In the genomic region with DNA sequence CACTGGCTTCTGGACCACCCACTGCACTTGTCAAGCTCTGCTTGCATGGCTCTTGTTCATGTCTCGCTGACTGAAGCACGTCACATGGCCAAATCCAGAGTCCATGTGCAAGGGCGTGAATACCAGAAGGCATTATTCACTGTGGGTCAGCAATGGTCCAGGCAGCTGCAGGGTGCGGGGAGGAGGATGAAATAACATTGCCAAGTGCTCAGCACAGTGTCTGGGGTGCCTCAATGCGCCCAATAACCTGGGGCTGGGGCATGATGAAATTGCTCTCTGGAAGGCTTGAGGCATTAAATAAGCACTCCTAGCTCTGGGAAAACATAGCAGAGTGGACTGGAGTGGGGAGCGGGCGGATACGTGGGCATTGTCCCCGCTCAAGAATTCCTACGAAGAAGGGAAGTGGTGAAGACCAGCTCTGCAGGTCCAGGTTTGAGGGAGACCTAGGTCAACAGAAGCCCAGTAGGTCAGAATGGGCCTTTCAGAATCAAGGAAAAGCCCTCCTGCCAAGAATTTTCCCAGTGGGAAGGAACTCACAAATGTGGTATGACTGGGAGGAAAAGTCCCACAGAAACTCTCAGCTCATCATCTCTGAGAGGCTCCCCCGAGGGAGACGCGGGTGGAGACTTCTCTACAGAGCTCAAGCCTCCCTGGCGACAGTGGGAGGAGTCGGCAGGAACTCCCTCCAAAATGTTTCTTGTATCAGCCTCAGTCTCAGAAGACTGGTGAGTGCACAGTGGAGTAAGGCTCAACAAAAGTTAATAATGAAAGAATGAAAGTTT, we compare ENCODE assay signal across 13 cellular contexts. TPM values are rescaled to one million over a fixed set of nuclear protein-coding genes. Genes with fewer than 3 reads are reported as not detected.
DNase-seq lines count a peak whose midpoint lies in the region; ATAC-seq and TF ChIP-seq lines count a peak whose summit lies in the region.
"Had no signal": no experiment of that assay in that cellular context is flagged by ENCODE, and none has a peak within 500 bp of the region (broad histone marks: within the 10 kb centered on the region; RNA-seq: fewer than 3 reads in every experiment).

No MANE protein-coding gene starts in this region.

- peaks cover 0 to 48% (median 15%) of the 10 kb centered on the region in 4 donors for H3K4me1 ChIP-seq in tibial nerve

- H3K36me3 Mint-ChIP-seq in neural crest cell (ENCODE audit: low read depth), result no peaks in the 10 kb centered on the region
- H3K36me3 Mint-ChIP-seq in T-helper 2 cell treated with Interferon-gamma antibody and Interleukin-4, amounts not matched to agents 5 μg/mL and 100 μg/mL, for 36 hours (ENCODE audit: low read depth), result no peaks in the 10 kb centered on the region
- H3K36me3 Mint-ChIP-seq: activated naive CD8-positive, alpha-beta T cell treated with anti-CD3 and anti-CD28 coated beads for 36 hours had no signal

- H3K27me3 Mint-ChIP-seq in neural crest cell (ENCODE audit: low read depth), result no peaks in the 10 kb centered on the region
- H3K27me3 Mint-ChIP-seq in T-helper 2 cell treated with Interferon-gamma antibody and Interleukin-4, amounts not matched to agents 5 μg/mL and 100 μg/mL, for 36 hours (ENCODE audit: low read depth), result peaks cover 7% of the 10 kb centered on the region

- H3K27ac ChIP-seq in tibial nerve, result peak overlapping the region in 3 of 4 donors; percentile 43 to 82 (median 79)

- TF ChIP-seq CTCF in fibroblast of the aortic adventitia (IDR thresholded peaks at IDR 0.05; ENCODE audit: insufficient read depth, low read length), result no peak
- no peak for TF ChIP-seq CTCF in neural crest cell (conservative IDR thresholded peaks at IDR 0.05)
- no peak for TF ChIP-seq CTCF in tibial nerve (IDR thresholded peaks at IDR 0.05)

- 49 to 50% methylated on average over 15 of the region's 15 CpGs for WGBS in tibial nerve, 2 donors

- no peak overlapping the region for H3K4me3 Mint-ChIP-seq in neural crest cell
- H3K4me3 Mint-ChIP-seq in T-helper 2 cell treated with Interferon-gamma antibody and Interleukin-4, amounts not matched to agents 5 μg/mL and 100 μg/mL, for 36 hours, result no peak overlapping the region
- H3K4me3 Mint-ChIP-seq: activated CD8-positive, alpha-beta T cell treated with anti-CD3 and anti-CD28 coated beads, Interleukin-2, amount 10 ng/mL, durations not matched to agents 7 days and 5 days; activated naive CD8-positive, alpha-beta T cell treated with anti-CD3 and anti-CD28 coated beads for 36 hours had no signal

- peak in 1 of 2 donors; percentile 45 for TF ChIP-seq EP300 in tibial nerve (IDR thresholded peaks at IDR 0.05)

- H3K27ac Mint-ChIP-seq in neural crest cell (ENCODE audit: unreplicated experiment), result peak overlapping the region; percentile 77
- H3K27ac Mint-ChIP-seq in T-helper 2 cell treated with Interferon-gamma antibody and Interleukin-4, amounts not matched to agents 5 μg/mL and 100 μg/mL, for 36 hours, result no peak overlapping the region
- H3K27ac Mint-ChIP-seq: activated CD8-positive, alpha-beta T cell treated with anti-CD3 and anti-CD28 coated beads, Interleukin-2, amount 10 ng/mL, durations not matched to agents 7 days and 5 days; activated naive CD8-positive, alpha-beta T cell treated with anti-CD3 and anti-CD28 coated beads for 36 hours had no signal

- H3K27me3 ChIP-seq in tibial nerve, result no peaks in the 10 kb centered on the region

- H3K9me3 Mint-ChIP-seq in neural crest cell, result no peaks in the 10 kb centered on the region
- H3K9me3 Mint-ChIP-seq in T-helper 2 cell treated with Interferon-gamma antibody and Interleukin-4, amounts not matched to agents 5 μg/mL and 100 μg/mL, for 36 hours, result no peaks in the 10 kb centered on the region
- H3K9me3 Mint-ChIP-seq: activated naive CD8-positive, alpha-beta T cell treated with anti-CD3 and anti-CD28 coated beads for 36 hours had no signal

- H3K9me3 ChIP-seq in tibial nerve, result no peaks in the 10 kb centered on the region

- H3K4me1 Mint-ChIP-seq in neural crest cell, result peaks cover 61% of the 10 kb centered on the region
- no peaks in the 10 kb centered on the region for H3K4me1 Mint-ChIP-seq in T-helper 2 cell treated with Interferon-gamma antibody and Interleukin-4, amounts not matched to agents 5 μg/mL and 100 μg/mL, for 36 hours (ENCODE audit: low read depth)
- H3K4me1 Mint-ChIP-seq: activated naive CD8-positive, alpha-beta T cell treated with anti-CD3 and anti-CD28 coated beads for 36 hours had no signal

- ATAC-seq in GM21447 (IDR thresholded peaks at IDR 0.05; ENCODE audit: unreplicated experiment), result no peak
- ATAC-seq: activated CD8-positive, alpha-beta T cell treated with anti-CD3 and anti-CD28 coated beads, Interleukin-2, amount 10 ng/mL, durations not matched to agents 7 days and 5 days had no signal

- peak; percentile 81 for DNase-seq in amniotic epithelial cell (ENCODE audit: low read depth)
- DNase-seq in fibroblast of the aortic adventitia (ENCODE audit: low read depth), result peak; percentile 80
- DNase-seq in neural crest cell (ENCODE audit: low read depth, low spot score), result no peak
- no peak for DNase-seq in tibial nerve (ENCODE audit: low spot score in 2 of 2)
- DNase-seq in HuH-7.5 (ENCODE audit: low spot score), result no peak
- DNase-seq in T-helper 2 cell, result no peak
- DNase-seq in T-helper 2 cell treated with Interferon-gamma antibody and Interleukin-4, amounts not matched to agents 5 μg/mL and 100 μg/mL, for 36 hours (ENCODE audit: low spot score), result no peak
- DNase-seq: activated CD8-positive, alpha-beta T cell treated with anti-CD3 and anti-CD28 coated beads, Interleukin-2, amount 10 ng/mL, durations not matched to agents 7 days and 5 days; activated naive CD8-positive, alpha-beta T cell treated with anti-CD3 and anti-CD28 coated beads for 36 hours; stimulated activated CD4-positive, alpha-beta T cell treated with anti-CD3 and anti-CD28 coated beads, Interleukin-4, amount 100 ng/mL, for 4 hours had no signal

- H3K36me3 ChIP-seq in tibial nerve, result no peaks in the 10 kb centered on the region

- H3K4me3 ChIP-seq in fibroblast of the aortic adventitia (ENCODE audit: low read depth, low read length), result no peak overlapping the region
- H3K4me3 ChIP-seq in tibial nerve, result no peak overlapping the region

- no peak for TF ChIP-seq POLR2A in tibial nerve (IDR thresholded peaks at IDR 0.05)

RNA-seq across cellular contexts. Expression of a gene that starts 15.3 kb away (rescaled TPM):
- not detected in 2 replicates for total RNA-seq in fibroblast of the aortic adventitia (ENCODE audit: low replicate concordance)
- total RNA-seq in neural crest cell, result not detected in 2 replicates
- total RNA-seq in tibial nerve, result under 1 TPM in 1 of 4 donors, not detected in 3; 0.78 TPM
- total RNA-seq: activated CD8-positive, alpha-beta T cell treated with anti-CD3 and anti-CD28 coated beads, Interleukin-2, amount 10 ng/mL, durations not matched to agents 7 days and 5 days; activated naive CD8-positive, alpha-beta T cell treated with anti-CD3 and anti-CD28 coated beads for 36 hours; Daoy; NCI-H460 had no signal

RNA-seq across cellular contexts. Expression of a gene that starts 33.6 kb away (rescaled TPM):
- 10.8 and 39.4 TPM in 2 replicates for total RNA-seq in fibroblast of the aortic adventitia (ENCODE audit: low replicate concordance)
- total RNA-seq in neural crest cell, result 9.9 and 11.0 TPM in 2 replicates
- 10 to 100 TPM; 17.7 to 45.8 (median 31.5) TPM for total RNA-seq in tibial nerve

Comparison
In these comparisons a context has a peak if more than half of its experiments do, and no peak if none do; other contexts are left out.
1. DNase-seq: peak in amniotic epithelial cell (single experiment) and fibroblast of the aortic adventitia (single experiment); none in neural crest cell (single experiment), tibial nerve (0 of 2), HuH-7.5 (single experiment), T-helper 2 cell (0 of 5) and T-helper 2 cell treated with Interferon-gamma antibody and Interleukin-4, amounts not matched to agents 5 μg/mL and 100 μg/mL, for 36 hours (single experiment).